ENCODE assay signal across 10 cellular contexts in the genomic region with DNA sequence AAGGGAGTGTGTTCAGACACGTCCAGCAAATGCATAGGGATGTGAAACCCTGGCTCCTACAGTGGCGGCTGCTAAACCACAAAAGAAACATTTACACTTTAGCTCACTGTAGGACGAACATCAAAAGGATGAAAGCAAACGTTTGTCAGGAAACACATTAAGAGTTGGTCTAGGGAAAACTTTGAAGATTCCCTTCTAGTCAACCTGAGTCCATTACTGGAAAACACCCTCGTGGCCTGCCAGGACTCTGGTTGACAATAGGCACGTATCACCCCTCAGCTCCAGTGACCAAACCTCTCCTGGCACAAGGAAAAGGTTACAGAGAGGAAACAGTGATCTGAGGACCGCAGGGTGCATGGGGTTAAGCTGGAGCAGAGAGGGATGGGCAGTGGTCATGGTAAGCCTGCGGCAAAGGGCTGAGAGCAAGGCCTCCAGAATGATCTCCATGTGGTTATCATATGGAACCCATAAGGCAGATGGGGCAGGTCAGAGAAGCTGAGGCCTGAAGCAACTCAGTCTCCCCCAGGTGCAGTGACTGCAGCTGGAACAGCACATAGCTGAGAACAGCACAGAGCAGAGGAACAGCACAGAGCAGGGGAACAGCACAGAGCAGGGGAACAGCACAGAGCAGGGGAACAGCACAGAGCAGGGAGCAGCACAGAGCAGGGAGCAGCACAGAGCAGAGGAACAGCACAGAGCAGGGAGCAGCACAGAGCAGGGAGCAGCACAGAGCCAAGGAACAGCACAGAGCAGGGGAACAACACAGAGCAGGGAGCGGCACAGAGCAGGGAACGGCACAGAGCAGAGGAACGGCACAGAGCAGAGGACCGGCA. TPM values are rescaled to one million over a fixed set of nuclear protein-coding genes. Genes with fewer than 3 reads are reported as not detected.
A peak's percentile ranks its signal among the peaks of the same experiment; 100 is the strongest.
DNase-seq lines count a peak whose midpoint lies in the region; ATAC-seq, FAIRE-seq and TF ChIP-seq lines count a peak whose summit lies in the region.
"Had no signal": no experiment of that assay in that cellular context is flagged by ENCODE, and none has a peak within 500 bp of the region (broad histone marks: within the 10 kb centered on the region; RNA-seq: fewer than 3 reads in every experiment).

No MANE protein-coding gene starts in this region.

- H3K27me3 ChIP-seq in naive thymus-derived CD4-positive, alpha-beta T cell (ENCODE audit: control insufficient read depth in 2 of 2, insufficient read depth in 2 of 2, low read length in 2 of 2), result no peaks in the 10 kb centered on the region
- H3K27me3 ChIP-seq in suprapubic skin, result no peaks in the 10 kb centered on the region

- POLR2A ChIA-PET in naive thymus-derived CD4-positive, alpha-beta T cell (lab: Charles Lee), result no interaction called here
- POLR2A ChIA-PET in activated CD4-positive, alpha-beta memory T cell treated with anti-CD3 and anti-CD28 coated beads, Interleukin-2, amount 10 ng/mL, durations not matched to agents 7 days and 5 days (lab: Charles Lee), result no interaction called here

- TF ChIP-seq EP300 in suprapubic skin (IDR thresholded peaks at IDR 0.05), result no peak

- H3K36me3 ChIP-seq in naive thymus-derived CD4-positive, alpha-beta T cell (ENCODE audit: control insufficient read depth in 2 of 3, insufficient read depth in 3 of 3, low read length in 3 of 3), result no peaks in the 10 kb centered on the region
- peaks cover 22% of the 10 kb centered on the region for H3K36me3 ChIP-seq in suprapubic skin

- peak; percentile 89 for ATAC-seq in HG02870 (IDR thresholded peaks at IDR 0.05; ENCODE audit: unreplicated experiment)
- peak; percentile 72 for ATAC-seq in naive thymus-derived CD4-positive, alpha-beta T cell

- TF ChIP-seq CTCF in D721Med (IDR thresholded peaks at IDR 0.05; ENCODE audit: insufficient read depth, missing control alignments), result no peak
- TF ChIP-seq CTCF in suprapubic skin (IDR thresholded peaks at IDR 0.05), result no peak

- CTCF ChIA-PET in naive thymus-derived CD4-positive, alpha-beta T cell (lab: Charles Lee), result no interaction called here
- CTCF ChIA-PET in activated CD4-positive, alpha-beta memory T cell treated with anti-CD3 and anti-CD28 coated beads, Interleukin-2, amount 10 ng/mL, durations not matched to agents 7 days and 5 days (lab: Charles Lee), result no interaction called here

- H3K9me3 ChIP-seq in naive thymus-derived CD4-positive, alpha-beta T cell (ENCODE audit: control insufficient read depth in 2 of 3, low read length in 3 of 3), result peaks cover 0 to 5% (median 0%) of the 10 kb centered on the region in 3 experiments
- H3K9me3 ChIP-seq in suprapubic skin, result no peaks in the 10 kb centered on the region

- peaks cover 0 to 28% (median 7%) of the 10 kb centered on the region in 11 donors for H3K9me3 Mint-ChIP-seq in naive thymus-derived CD4-positive, alpha-beta T cell
- no peaks in the 10 kb centered on the region for H3K9me3 Mint-ChIP-seq in activated CD4-positive, alpha-beta memory T cell treated with anti-CD3 and anti-CD28 coated beads, Interleukin-2, amount 10 ng/mL, durations not matched to agents 7 days and 5 days

- H3K4me1 Mint-ChIP-seq in naive thymus-derived CD4-positive, alpha-beta T cell, result peaks cover 4 to 14% (median 12%) of the 10 kb centered on the region in 7 donors
- H3K4me1 Mint-ChIP-seq in activated CD4-positive, alpha-beta memory T cell treated with anti-CD3 and anti-CD28 coated beads, Interleukin-2, amount 10 ng/mL, durations not matched to agents 7 days and 5 days, result peaks cover 8% of the 10 kb centered on the region

- peaks cover 0 to 19% (median 3%) of the 10 kb centered on the region in 5 donors for H3K27me3 Mint-ChIP-seq in naive thymus-derived CD4-positive, alpha-beta T cell
- peaks cover 15% of the 10 kb centered on the region for H3K27me3 Mint-ChIP-seq in activated CD4-positive, alpha-beta memory T cell treated with anti-CD3 and anti-CD28 coated beads, Interleukin-2, amount 10 ng/mL, durations not matched to agents 7 days and 5 days

- peak overlapping the region in 2 of 10 donors; percentile 38 to 57 for H3K4me3 Mint-ChIP-seq in naive thymus-derived CD4-positive, alpha-beta T cell
- no peak overlapping the region for H3K4me3 Mint-ChIP-seq in activated CD4-positive, alpha-beta memory T cell treated with anti-CD3 and anti-CD28 coated beads, Interleukin-2, amount 10 ng/mL, durations not matched to agents 7 days and 5 days

- FAIRE-seq in GM19239 (lab: Jason Lieb, UNC), result peak; percentile 84
- FAIRE-seq in D721Med (lab: Jason Lieb, UNC), result no peak
- FAIRE-seq: endothelial cell of umbilical vein had no signal

- no peak overlapping the region for H3K27ac Mint-ChIP-seq in naive thymus-derived CD4-positive, alpha-beta T cell
- no peak overlapping the region for H3K27ac Mint-ChIP-seq in activated CD4-positive, alpha-beta memory T cell treated with anti-CD3 and anti-CD28 coated beads, Interleukin-2, amount 10 ng/mL, durations not matched to agents 7 days and 5 days

- TF ChIP-seq POLR2A in suprapubic skin (IDR thresholded peaks at IDR 0.05), result no peak

- H3K27ac ChIP-seq in naive thymus-derived CD4-positive, alpha-beta T cell (ENCODE audit: low read depth, low read length), result no peak overlapping the region
- H3K27ac ChIP-seq in suprapubic skin, result no peak overlapping the region

- peaks cover 0 to 17% (median 4%) of the 10 kb centered on the region in 5 donors for H3K36me3 Mint-ChIP-seq in naive thymus-derived CD4-positive, alpha-beta T cell
- H3K36me3 Mint-ChIP-seq in activated CD4-positive, alpha-beta memory T cell treated with anti-CD3 and anti-CD28 coated beads, Interleukin-2, amount 10 ng/mL, durations not matched to agents 7 days and 5 days (ENCODE audit: low read depth), result no peaks in the 10 kb centered on the region

- intact Hi-C loops in naive thymus-derived CD4-positive, alpha-beta T cell (cut with micrococcal nuclease), result no loop called here

- 58% methylated on average over 12 of the region's 12 CpGs for WGBS in suprapubic skin

- peak; percentile 34 for DNase-seq in GM19239 (ENCODE audit: insufficient read length, low spot score)
- DNase-seq in RPMI7951 (ENCODE audit: low read depth), result peak; percentile 83
- DNase-seq in naive thymus-derived CD4-positive, alpha-beta T cell, result no peak
- no peak for DNase-seq in D721Med (ENCODE audit: insufficient read length, low spot score)
- DNase-seq in activated CD4-positive, alpha-beta memory T cell treated with anti-CD3 and anti-CD28 coated beads, Interleukin-2, amount 10 ng/mL, durations not matched to agents 7 days and 5 days, result no peak
- DNase-seq in NCI-H1694 treated with DMSO at 0.1 percent for 48 hours (lab: John Stamatoyannopoulos, UW), result no peak
- no peak for DNase-seq in suprapubic skin (ENCODE audit: low spot score in 2 of 2)
- DNase-seq: NCI-H1417 had no signal

- H3K4me1 ChIP-seq in naive thymus-derived CD4-positive, alpha-beta T cell (ENCODE audit: control insufficient read depth in 2 of 2, insufficient read depth in 2 of 2, low read length in 2 of 2), result no peaks in the 10 kb centered on the region
- H3K4me1 ChIP-seq in suprapubic skin, result peaks cover 8% of the 10 kb centered on the region

- no peak overlapping the region for H3K4me3 ChIP-seq in naive thymus-derived CD4-positive, alpha-beta T cell (ENCODE audit: low read length)
- no peak overlapping the region for H3K4me3 ChIP-seq in suprapubic skin

RNA-seq across cellular contexts. Expression of gene CHST15, which starts 49.9 kb away (rescaled TPM):
- 26.2 and 36.4 TPM in 2 replicates for total RNA-seq in RPMI7951 (2014; rRNA removed; shearing (Covaris generic))
- 10 to 100 TPM in 1 of 5 experiments, 1 to 10 TPM in 3, under 1 TPM in 1; 0.41 to 43.3 (median 2.4) TPM for total RNA-seq in naive thymus-derived CD4-positive, alpha-beta T cell
- polyA plus RNA-seq in naive thymus-derived CD4-positive, alpha-beta T cell, result under 1 TPM; 0.27 to 0.32 TPM
- under 1 TPM; 0.10 to 0.20 TPM for total RNA-seq in activated CD4-positive, alpha-beta memory T cell treated with anti-CD3 and anti-CD28 coated beads, Interleukin-2, amount 10 ng/mL, durations not matched to agents 7 days and 5 days
- 10 to 100 TPM; 20.6 to 59.1 (median 22.8) TPM for total RNA-seq in suprapubic skin

Comparison
In these comparisons a context has a peak if more than half of its experiments do, and no peak if none do; other contexts are left out.
1. DNase-seq: peak in GM19239 (single experiment) and RPMI7951 (single experiment); none in naive thymus-derived CD4-positive, alpha-beta T cell (0 of 9), D721Med (single experiment), activated CD4-positive, alpha-beta memory T cell treated with anti-CD3 and anti-CD28 coated beads, Interleukin-2, amount 10 ng/mL, durations not matched to agents 7 days and 5 days (single experiment), NCI-H1694 treated with DMSO at 0.1 percent for 48 hours (single experiment) and suprapubic skin (0 of 2).